In the genomic region with DNA sequence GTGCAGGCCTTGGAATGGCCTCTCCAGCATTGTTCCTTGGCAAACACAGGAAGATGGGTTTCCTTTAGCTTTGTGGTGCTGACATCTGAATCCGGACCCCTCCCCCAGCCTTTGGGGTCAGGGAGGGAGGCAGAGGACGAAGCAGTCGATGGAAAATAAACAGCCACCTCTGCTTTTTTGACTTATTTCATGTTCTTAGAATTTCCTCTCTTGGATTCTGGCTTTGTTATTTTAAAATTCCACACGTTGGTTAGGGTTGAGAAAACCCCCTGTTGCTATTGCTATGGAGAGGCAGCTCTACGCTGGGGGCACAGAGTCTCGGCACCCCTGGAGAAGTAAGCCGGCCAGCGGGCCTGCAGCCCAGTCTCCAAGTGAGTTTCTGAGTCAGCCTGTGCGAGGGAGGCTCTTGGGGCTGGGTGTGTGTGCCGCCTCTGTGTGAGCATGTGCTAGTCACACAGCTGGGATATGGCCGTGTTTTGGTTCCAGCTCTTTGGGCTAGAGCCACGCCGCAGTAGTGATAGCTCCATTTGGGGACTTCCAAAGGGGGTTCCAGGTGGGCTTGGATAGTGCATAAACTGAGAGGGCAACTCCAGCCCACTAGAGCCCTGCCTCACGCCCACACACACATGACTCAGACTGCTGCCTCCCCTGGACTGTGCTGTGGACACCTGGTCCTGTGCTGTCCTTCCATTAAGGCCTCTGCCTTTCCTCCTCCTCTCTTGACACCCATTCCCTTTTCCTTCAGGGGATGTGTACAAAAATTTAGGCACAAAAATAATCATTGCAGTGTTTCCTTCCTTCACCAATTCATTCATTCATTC, we compare ENCODE assay signal across 2 cellular contexts.
A peak's percentile ranks its signal among the peaks of the same experiment; 100 is the strongest.
TF ChIP-seq lines count a peak whose summit lies in the region.

No MANE protein-coding gene starts in this region.

TF ChIP-seq in SK-N-SH, 30 proteins besides CTCF, POLR2A, EP300 and RAD21 (continued from another document):
- TF ChIP-seq, protein P1, sequence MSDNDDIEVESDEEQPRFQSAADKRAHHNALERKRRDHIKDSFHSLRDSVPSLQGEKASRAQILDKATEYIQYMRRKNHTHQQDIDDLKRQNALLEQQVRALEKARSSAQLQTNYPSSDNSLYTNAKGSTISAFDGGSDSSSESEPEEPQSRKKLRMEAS (IDR thresholded peaks at IDR 0.05; ENCODE audit: low read depth) = 0 out of 2 replicates have a peak, but pooled peaks have one; percentile 23
- TF ChIP-seq TAF1 (IDR thresholded peaks at IDR 0.05; ENCODE audit: borderline replicate concordance, low read depth, low read length) (no peak), TEAD4 (IDR thresholded peaks at IDR 0.05; ENCODE audit: borderline replicate concordance, insufficient read depth) (no peak)

TF ChIP-seq in SK-N-SH treated with all-trans-retinoic acid at 6 μM for 48 hours, 23 proteins besides CTCF, POLR2A, EP300 and RAD21:
- TF ChIP-seq, protein P2, sequence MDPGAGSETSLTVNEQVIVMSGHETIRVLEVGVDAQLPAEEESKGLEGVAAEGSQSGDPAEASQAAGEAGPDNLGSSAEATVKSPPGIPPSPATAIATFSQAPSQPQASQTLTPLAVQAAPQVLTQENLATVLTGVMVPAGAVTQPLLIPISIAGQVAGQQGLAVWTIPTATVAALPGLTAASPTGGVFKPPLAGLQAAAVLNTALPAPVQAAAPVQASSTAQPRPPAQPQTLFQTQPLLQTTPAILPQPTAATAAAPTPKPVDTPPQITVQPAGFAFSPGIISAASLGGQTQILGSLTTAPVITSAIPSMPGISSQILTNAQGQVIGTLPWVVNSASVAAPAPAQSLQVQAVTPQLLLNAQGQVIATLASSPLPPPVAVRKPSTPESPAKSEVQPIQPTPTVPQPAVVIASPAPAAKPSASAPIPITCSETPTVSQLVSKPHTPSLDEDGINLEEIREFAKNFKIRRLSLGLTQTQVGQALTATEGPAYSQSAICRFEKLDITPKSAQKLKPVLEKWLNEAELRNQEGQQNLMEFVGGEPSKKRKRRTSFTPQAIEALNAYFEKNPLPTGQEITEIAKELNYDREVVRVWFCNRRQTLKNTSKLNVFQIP (CRISPR knock-in tag; IDR thresholded peaks at IDR 0.05; ENCODE audit: borderline replicate concordance, low read depth) = no peak
- TF ChIP-seq RARB (CRISPR knock-in tag; IDR thresholded peaks at IDR 0.05) = no peak
- no peak for TF ChIP-seq SNAI2 (CRISPR knock-in tag; IDR thresholded peaks at IDR 0.05)
- no peak for TF ChIP-seq TOX (CRISPR knock-in tag; IDR thresholded peaks at IDR 0.05; ENCODE audit: borderline replicate concordance)
- no peak for TF ChIP-seq CSDC2 (CRISPR knock-in tag; IDR thresholded peaks at IDR 0.05)
- no peak for TF ChIP-seq ZFP3 (CRISPR knock-in tag; IDR thresholded peaks at IDR 0.05)
- no peak for TF ChIP-seq BACH2 (CRISPR knock-in tag; IDR thresholded peaks at IDR 0.05; ENCODE audit: borderline replicate concordance)
- no peak for TF ChIP-seq GLIS3 (CRISPR knock-in tag; IDR thresholded peaks at IDR 0.05)
- TF ChIP-seq OSR1 (CRISPR knock-in tag; IDR thresholded peaks at IDR 0.05) = no peak
- no peak for TF ChIP-seq ARNTL (CRISPR knock-in tag; IDR thresholded peaks at IDR 0.05; ENCODE audit: borderline replicate concordance, low read depth)
